ENCODE assay signal across 24 cellular contexts in the genomic region with DNA sequence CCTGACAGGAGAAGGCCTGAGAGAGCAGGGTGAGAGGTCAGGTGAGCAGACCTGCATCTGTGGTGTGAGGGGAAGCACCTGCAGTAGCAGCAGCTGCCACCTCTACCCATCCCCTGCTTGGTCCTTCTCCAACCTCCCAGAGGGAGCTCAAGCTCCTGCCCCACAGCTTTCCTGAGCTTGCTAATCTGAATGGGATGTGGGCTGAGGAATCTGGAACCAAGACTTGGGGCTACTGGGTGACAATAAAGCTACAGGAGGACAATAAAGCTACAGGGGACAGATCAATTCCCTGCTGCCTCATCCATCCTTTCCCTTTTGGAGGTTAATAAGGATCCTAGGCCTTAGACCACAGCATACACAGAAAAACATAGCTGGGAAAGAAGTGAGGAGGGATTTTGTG. TPM values are rescaled to one million over a fixed set of nuclear protein-coding genes. Genes with fewer than 3 reads are reported as not detected.
"Had no signal": no experiment of that assay in that cellular context is flagged by ENCODE, and none has a peak within 500 bp of the region (broad histone marks: within the 10 kb centered on the region; RNA-seq: fewer than 3 reads in every experiment).

No MANE protein-coding gene starts in this region.

- DNase-seq: KBM-7, MV-4-11, NCI-H1048, NCI-H1105, NCI-H1417, NCI-H1436 treated with DMSO at 0.1 percent for 48 hours, NCI-H1694, NCI-H187 treated with DMSO at 0.1 percent for 48 hours, NCI-H2029 treated with DMSO at 0.1 percent for 48 hours, NCI-H2171 treated with DMSO at 0.1 percent for 48 hours, NCI-H345, NCI-H446 treated with DMSO at 0.1 percent for 48 hours, NCI-H510A treated with DMSO at 0.1 percent for 48 hours, NCI-H526, NCI-H82, Right ventricle myocardium superior, RPMI8226, SIG-M5 had no signal

- H3K27ac ChIP-seq: HL-60, SJSA1, SK-N-MC had no signal

- H3K4me3 ChIP-seq: SJSA1, SK-N-MC had no signal

- H3K36me3 ChIP-seq: SJSA1 had no signal

- H3K9me3 ChIP-seq: SJSA1 had no signal

- FAIRE-seq: RCC 7860 had no signal

- H3K27me3 ChIP-seq: SJSA1 had no signal

RNA-seq across cellular contexts. Expression of gene TBX4, which starts 4.9 kb away (rescaled TPM):
- total RNA-seq: LHCN-M2, MCF 10A, Right ventricle myocardium superior had no signal
